1 cellular context compared by ENCODE assay signal in the genomic region with DNA sequence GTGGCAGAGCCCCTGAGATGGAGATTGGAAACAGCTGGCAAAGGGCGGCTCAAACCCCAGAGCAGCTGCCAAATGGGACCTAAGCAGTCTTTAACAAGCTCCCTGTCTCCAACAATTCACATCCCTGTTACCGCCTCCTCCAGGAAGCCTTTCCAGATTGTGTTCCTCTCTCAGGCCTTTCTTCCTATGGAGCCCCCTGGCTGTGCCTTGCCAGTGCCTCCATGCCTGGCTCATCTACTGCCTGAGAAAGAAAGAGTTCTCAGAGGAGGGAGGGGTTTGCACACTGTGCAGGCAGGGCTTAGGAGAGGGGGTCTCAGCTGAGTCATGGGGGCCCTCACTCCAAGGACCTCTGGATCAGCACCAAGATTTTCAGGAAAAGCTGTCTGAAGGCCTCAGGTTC.
TF ChIP-seq lines count a peak whose summit lies in the region.

No MANE protein-coding gene starts in this region.

TF ChIP-seq in K562, 482 proteins besides CTCF, POLR2A, EP300 and RAD21:
- TF ChIP-seq NONO (IDR thresholded peaks at IDR 0.05; ENCODE audit: low read depth in 2 of 2, low read length in 1 of 2) (no peak), ELF1 (tag; IDR thresholded peaks at IDR 0.05) (no peak), ZFP36 (IDR thresholded peaks at IDR 0.05; ENCODE audit: low read depth, low read length, partially characterized antibody) (peak; percentile 89)
- TF ChIP-seq, protein P1, sequence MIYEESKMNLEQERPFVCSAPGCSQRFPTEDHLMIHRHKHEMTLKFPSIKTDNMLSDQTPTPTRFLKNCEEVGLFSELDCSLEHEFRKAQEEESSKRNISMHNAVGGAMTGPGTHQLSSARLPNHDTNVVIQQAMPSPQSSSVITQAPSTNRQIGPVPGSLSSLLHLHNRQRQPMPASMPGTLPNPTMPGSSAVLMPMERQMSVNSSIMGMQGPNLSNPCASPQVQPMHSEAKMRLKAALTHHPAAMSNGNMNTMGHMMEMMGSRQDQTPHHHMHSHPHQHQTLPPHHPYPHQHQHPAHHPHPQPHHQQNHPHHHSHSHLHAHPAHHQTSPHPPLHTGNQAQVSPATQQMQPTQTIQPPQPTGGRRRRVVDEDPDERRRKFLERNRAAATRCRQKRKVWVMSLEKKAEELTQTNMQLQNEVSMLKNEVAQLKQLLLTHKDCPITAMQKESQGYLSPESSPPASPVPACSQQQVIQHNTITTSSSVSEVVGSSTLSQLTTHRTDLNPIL (CRISPR knock-in tag; IDR thresholded peaks at IDR 0.05), result no peak
